9 cellular contexts compared by ENCODE assay signal in the genomic region with DNA sequence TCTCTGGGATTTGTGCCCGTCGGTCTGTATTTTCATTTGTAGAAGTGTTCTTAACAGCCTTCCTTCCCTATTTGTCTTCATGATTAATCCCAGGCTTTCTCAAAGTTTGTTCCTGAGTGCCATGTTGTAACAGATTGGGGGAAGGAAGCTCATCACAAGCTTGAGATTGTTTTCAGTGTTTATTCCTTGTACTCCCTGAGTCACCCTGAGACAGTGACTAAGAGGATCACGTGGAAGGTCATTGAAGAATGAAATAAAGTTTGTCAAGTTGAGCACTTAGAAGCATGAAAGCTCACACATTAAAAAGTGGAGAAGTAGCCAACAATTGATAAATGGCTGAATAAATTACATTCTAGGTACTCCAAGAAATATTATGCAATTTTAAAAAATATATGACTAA.
DNase-seq lines count a peak whose midpoint lies in the region; ATAC-seq and TF ChIP-seq lines count a peak whose summit lies in the region.
"Had no signal": no experiment of that assay in that cellular context is flagged by ENCODE, and none has a peak within 500 bp of the region (broad histone marks: within the 10 kb centered on the region; RNA-seq: fewer than 3 reads in every experiment).

No MANE protein-coding gene starts in this region.

- in situ Hi-C loops in astrocyte of the spinal cord (cut with HindIII; ENCODE audit: low sequenced_read_pairs) = no loop called here

- no peak overlapping the region for H3K9ac ChIP-seq in mucosa of rectum (ENCODE audit: low read depth in 1 of 2, low read length in 2 of 2)

- no peaks in the 10 kb centered on the region for H3K36me3 ChIP-seq in mucosa of rectum (ENCODE audit: control insufficient read depth in 2 of 2, insufficient read depth in 2 of 2, low read length in 2 of 2)

- DNase-seq in GM03348 (ENCODE audit: low spot score) (peak; percentile 70), astrocyte of the spinal cord (ENCODE audit: low read depth, low spot score) (peak; percentile 35), activated gamma-delta T cell treated with Interleukin-2 at 50 U/mL for 16 hours (no peak), GM10266 (ENCODE audit: extremely low spot score) (no peak), NCI-H748 treated with DMSO at 0.1 percent for 48 hours (lab: John Stamatoyannopoulos, UW) (no peak)
- no peak for DNase-seq in activated CD8-positive, alpha-beta memory T cell treated with anti-CD3 and anti-CD28 coated beads, Interleukin-2, amount 50 U/mL, for 4 hours
- DNase-seq: activated T-cell treated with anti-CD3 and anti-CD28 coated beads, Interleukin-2, amount 50 U/mL, for 1 hour had no signal

- H3K9me3 ChIP-seq in mucosa of rectum (ENCODE audit: control insufficient read depth in 2 of 2, low read length in 2 of 2) = no peaks in the 10 kb centered on the region

- H3K27ac ChIP-seq in mucosa of rectum (ENCODE audit: low read depth in 2 of 2, low read length in 2 of 2) = peak overlapping the region; percentile 20 to 49

- peak; percentile 44 for ATAC-seq in HG03196 (IDR thresholded peaks at IDR 0.05; ENCODE audit: unreplicated experiment)

- TF ChIP-seq CTCF in astrocyte of the spinal cord (IDR thresholded peaks at IDR 0.05; ENCODE audit: low read depth, low read length) = no peak
- TF ChIP-seq CTCF in GM10266 (IDR thresholded peaks at IDR 0.05; ENCODE audit: control insufficient read depth, insufficient read depth, low read depth, missing control alignments) = no peak

- H3K4me1 ChIP-seq in mucosa of rectum (ENCODE audit: control insufficient read depth in 2 of 2, insufficient read depth in 2 of 2, low read length in 2 of 2) = peaks cover 8 to 21% of the 10 kb centered on the region in 2 donors

- H3K4me3 ChIP-seq in astrocyte of the spinal cord (ENCODE audit: low read depth, low read length) (no peak overlapping the region), mucosa of rectum (ENCODE audit: low read length in 2 of 2) (no peak overlapping the region)

- H3K27me3 ChIP-seq in mucosa of rectum (ENCODE audit: control insufficient read depth in 2 of 2, insufficient read depth in 2 of 2, low read length in 2 of 2) = peaks cover 0 to 2% of the 10 kb centered on the region in 2 donors

Comparison
In these comparisons a context has a peak if more than half of its experiments do, and no peak if none do; other contexts are left out.
1. DNase-seq: peak in GM03348 (single experiment) and astrocyte of the spinal cord (single experiment); none in activated gamma-delta T cell treated with Interleukin-2 at 50 U/mL for 16 hours (single experiment), GM10266 (single experiment), NCI-H748 treated with DMSO at 0.1 percent for 48 hours (single experiment) and activated CD8-positive, alpha-beta memory T cell treated with anti-CD3 and anti-CD28 coated beads, Interleukin-2, amount 50 U/mL, for 4 hours (single experiment).